ENCODE assay signal across 16 cellular contexts in genomic region chr11:119566299-119566698, GRCh38.
"Had no signal": no experiment of that assay in that cellular context is flagged by ENCODE, and none has a peak within 500 bp of the region (broad histone marks: within the 10 kb centered on the region; RNA-seq: fewer than 3 reads in every experiment).

No MANE protein-coding gene starts in this region.

- H3K27ac ChIP-seq: coronary artery, neural progenitor cell, pancreas, prostate gland, uterus had no signal

- H2AFZ ChIP-seq: neural progenitor cell had no signal

- H3K36me3 ChIP-seq: neural progenitor cell, pancreas, prostate gland, uterus had no signal

- ATAC-seq: esophagus mucosa; natural killer cell treated with Interleukin-12 subunit alpha and Interleukin-12 subunit beta and Interleukin-15 and Interleukin-18, amount 100 ng/mL, for 72 hours; sciatic nerve had no signal

- H3K4me1 ChIP-seq: neural progenitor cell, pancreas, prostate gland, uterus had no signal

- H3K9me3 ChIP-seq: pancreas, prostate gland, uterus had no signal

- H3K4me3 Mint-ChIP-seq: natural killer cell treated with Interleukin-12 subunit alpha and Interleukin-12 subunit beta and Interleukin-15 and Interleukin-18, amount 100 ng/mL, for 72 hours; neural progenitor cell had no signal

- DNase-seq: caudate nucleus; effector CD4-positive, alpha-beta T cell; mammary epithelial cell; nucleus accumbens; pancreas; retina; stimulated activated CD4-positive, alpha-beta T cell treated with anti-CD3 and anti-CD28 coated beads, Interleukin-12 subunit alpha, Interleukin-12 subunit beta, amount 100 ng/mL, for 4 hours; stimulated activated naive CD4-positive, alpha-beta T cell; trophoblast cell; uterus had no signal

- H3K4me2 ChIP-seq: neural progenitor cell had no signal

- H3K27me3 ChIP-seq: neural progenitor cell, pancreas, uterus had no signal

- H3K27ac Mint-ChIP-seq: natural killer cell treated with Interleukin-12 subunit alpha and Interleukin-12 subunit beta and Interleukin-15 and Interleukin-18, amount 100 ng/mL, for 72 hours; neural progenitor cell had no signal

- H3K9ac ChIP-seq: neural progenitor cell had no signal

- H3K4me3 ChIP-seq: coronary artery, neural progenitor cell, pancreas, prostate gland, uterus had no signal

- H3K36me3 Mint-ChIP-seq: neural progenitor cell had no signal
